Comparison of ENCODE assay signal across 9 cellular contexts in the genomic region with DNA sequence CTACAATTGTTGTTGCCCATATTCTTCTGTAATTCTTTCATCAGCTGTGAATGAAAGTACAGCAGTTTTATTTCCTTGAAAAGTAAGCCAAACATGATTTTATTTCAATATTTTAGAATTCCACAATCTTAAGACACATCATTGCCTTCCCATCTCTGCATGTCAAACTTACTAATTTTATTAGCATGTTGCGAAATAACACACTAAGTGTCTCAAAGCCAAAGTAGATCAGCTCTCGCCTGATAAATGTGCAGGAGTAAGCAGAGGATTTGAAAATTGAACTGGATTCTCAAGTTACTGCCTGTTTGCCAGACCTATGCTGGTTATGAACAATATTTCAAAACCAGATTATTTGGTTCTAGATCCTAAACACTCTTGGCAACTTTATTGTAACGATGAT. TPM values are rescaled to one million over a fixed set of nuclear protein-coding genes. Genes with fewer than 3 reads are reported as not detected.
A peak's percentile ranks its signal among the peaks of the same experiment; 100 is the strongest.
DNase-seq lines count a peak whose midpoint lies in the region; ATAC-seq and TF ChIP-seq lines count a peak whose summit lies in the region.
"Had no signal": no experiment of that assay in that cellular context is flagged by ENCODE, and none has a peak within 500 bp of the region (broad histone marks: within the 10 kb centered on the region; RNA-seq: fewer than 3 reads in every experiment).

No MANE protein-coding gene starts in this region.

- H3K9me3 ChIP-seq in BLaER1 treated with 17β-estradiol and CSF1 and Interleukin-3, amounts not matched to agents 10 nM and 100 nM (replicated peaks in 1 of 11) = peaks cover 0 to 3% (median 0%) of the 10 kb centered on the region in 11 experiments; a peak in 1 of 22 replicates

- H3K27me3 ChIP-seq in BLaER1 treated with 17β-estradiol and CSF1 and Interleukin-3, amounts not matched to agents 10 nM and 100 nM = no peaks in the 10 kb centered on the region

- H3K4me3 ChIP-seq in BLaER1 treated with 17β-estradiol and CSF1 and Interleukin-3, amounts not matched to agents 10 nM and 100 nM = peak overlapping the region in 1 of 10 experiments; percentile 37; a peak in 1 of 20 replicates
- no peak overlapping the region for H3K4me3 ChIP-seq in choroid plexus epithelial cell (ENCODE audit: low read depth, low read length)
- H3K4me3 ChIP-seq: lung had no signal

- H3K9ac ChIP-seq in BLaER1 treated with 17β-estradiol and CSF1 and Interleukin-3, amounts not matched to agents 10 nM and 100 nM = peak overlapping the region in 3 of 11 experiments; percentile 49 to 53 (median 52); a peak in 4 of 22 replicates

- no peak for ATAC-seq in natural killer cell treated with Interleukin-12 subunit alpha and Interleukin-12 subunit beta and Interleukin-15 and Interleukin-18, amount 100 ng/mL, for 72 hours
- ATAC-seq in HG02973 (IDR thresholded peaks at IDR 0.05; ENCODE audit: unreplicated experiment) = no peak

- H3K27ac ChIP-seq in BLaER1 treated with 17β-estradiol and CSF1 and Interleukin-3, amounts not matched to agents 10 nM and 100 nM = peak overlapping the region in 10 of 11 experiments; percentile 28 to 76 (median 62); a peak in 16 of 22 replicates
- H3K27ac ChIP-seq in substantia nigra (ENCODE audit: low read depth, low read length, poor library complexity, severe bottlenecking) = no peak overlapping the region

- H3K4me3 Mint-ChIP-seq in natural killer cell treated with Interleukin-12 subunit alpha and Interleukin-12 subunit beta and Interleukin-15 and Interleukin-18, amount 100 ng/mL, for 72 hours = peak overlapping the region; percentile 85

- H4K20me1 ChIP-seq in BLaER1 treated with 17β-estradiol and CSF1 and Interleukin-3, amounts not matched to agents 10 nM and 100 nM = peaks cover 0 to 72% (median 34%) of the 10 kb centered on the region in 11 experiments; a peak in 11 of 22 replicates

- no peak for TF ChIP-seq CTCF in choroid plexus epithelial cell (conservative IDR thresholded peaks at IDR 0.05; ENCODE audit: low read depth, low read length)

- peaks cover 5 to 88% (median 54%) of the 10 kb centered on the region in 11 experiments; a peak in 20 of 22 replicates for H3K36me3 ChIP-seq in BLaER1 treated with 17β-estradiol and CSF1 and Interleukin-3, amounts not matched to agents 10 nM and 100 nM

- H3K9me3 Mint-ChIP-seq in natural killer cell treated with Interleukin-12 subunit alpha and Interleukin-12 subunit beta and Interleukin-15 and Interleukin-18, amount 100 ng/mL, for 72 hours = no peaks in the 10 kb centered on the region

- peaks cover 20% of the 10 kb centered on the region for H3K36me3 Mint-ChIP-seq in natural killer cell treated with Interleukin-12 subunit alpha and Interleukin-12 subunit beta and Interleukin-15 and Interleukin-18, amount 100 ng/mL, for 72 hours

- H3K4me1 ChIP-seq in BLaER1 treated with 17β-estradiol and CSF1 and Interleukin-3, amounts not matched to agents 10 nM and 100 nM = peaks cover 94 to 100% (median 100%) of the 10 kb centered on the region in 10 experiments

- no peak for TF ChIP-seq RAD21 in Ishikawa (IDR thresholded peaks at IDR 0.05; ENCODE audit: low read depth)

- peak overlapping the region; percentile 57 to 92 (median 84) for H3K4me2 ChIP-seq in BLaER1 treated with 17β-estradiol and CSF1 and Interleukin-3, amounts not matched to agents 10 nM and 100 nM

- H3K27me3 Mint-ChIP-seq in natural killer cell treated with Interleukin-12 subunit alpha and Interleukin-12 subunit beta and Interleukin-15 and Interleukin-18, amount 100 ng/mL, for 72 hours = no peaks in the 10 kb centered on the region

- peak; percentile 59 for DNase-seq in choroid plexus epithelial cell (ENCODE audit: low read depth)
- DNase-seq in natural killer cell treated with Interleukin-12 subunit alpha and Interleukin-12 subunit beta and Interleukin-15 and Interleukin-18, amount 100 ng/mL, for 72 hours (ENCODE audit: low spot score) = no peak
- no peak for DNase-seq in medulla oblongata (ENCODE audit: extremely low spot score)
- DNase-seq in RPMI8226 = no peak
- DNase-seq in substantia nigra (lab: John Stamatoyannopoulos, UW) = no peak

- H3K4me1 Mint-ChIP-seq in natural killer cell treated with Interleukin-12 subunit alpha and Interleukin-12 subunit beta and Interleukin-15 and Interleukin-18, amount 100 ng/mL, for 72 hours (ENCODE audit: low read depth in 2 of 2) = peaks cover 67 to 80% of the 10 kb centered on the region in 2 donors

- peak overlapping the region; percentile 80 to 99 for H3K27ac Mint-ChIP-seq in natural killer cell treated with Interleukin-12 subunit alpha and Interleukin-12 subunit beta and Interleukin-15 and Interleukin-18, amount 100 ng/mL, for 72 hours

- TF ChIP-seq EP300 in Ishikawa (IDR thresholded peaks at IDR 0.05; ENCODE audit: borderline replicate concordance) = no peak

TF ChIP-seq in Ishikawa, 13 proteins besides CTCF, POLR2A, EP300 and RAD21:
- TF ChIP-seq CEBPB (IDR thresholded peaks at IDR 0.05) (peak; percentile 84), TEAD4 (IDR thresholded peaks at IDR 0.05) (no peak)

RNA-seq across cellular contexts. Expression of a gene that starts 25.7 kb away (rescaled TPM):
- total RNA-seq in natural killer cell treated with Interleukin-12 subunit alpha and Interleukin-12 subunit beta and Interleukin-15 and Interleukin-18, amount 100 ng/mL, for 72 hours = 10 to 100 TPM; 37.3 to 38.6 TPM
